Comparison of ENCODE assay signal across 10 cellular contexts in genomic region chr20:56663660-56664059, GRCh38.
"Had no signal": no experiment of that assay in that cellular context is flagged by ENCODE, and none has a peak within 500 bp of the region (broad histone marks: within the 10 kb centered on the region; RNA-seq: fewer than 3 reads in every experiment).

No MANE protein-coding gene starts in this region.

- ATAC-seq: GM23338, HCT116 had no signal

- H3K27ac ChIP-seq: GM23248 had no signal

- H3K4me3 ChIP-seq: GM23248, GM23338, HAP-1 had no signal

- H3K9me3 ChIP-seq: HAP-1 had no signal

- H3K4me3 Mint-ChIP-seq: GM23338, H9, HFFc6 had no signal

- H3K27ac Mint-ChIP-seq: GM23338, H9, HFFc6 had no signal

- H3K9me3 Mint-ChIP-seq: GM23338, H9, HFFc6 had no signal

- FAIRE-seq: H54 had no signal

- H3K36me3 ChIP-seq: HAP-1 had no signal

- H3K9ac ChIP-seq: GM23248 had no signal

- DNase-seq: GM23248, GOT3, H7, H9, HCEC 1CT, HFFc6 had no signal

- H3K4me1 Mint-ChIP-seq: GM23338 had no signal

- H2AFZ ChIP-seq: GM23248 had no signal

- H3K4me2 ChIP-seq: GM23338 had no signal
